ENCODE assay signal across 12 cellular contexts in genomic region chr18:39946623-39947061, GRCh38.
DNase-seq lines count a peak whose midpoint lies in the region; ATAC-seq, FAIRE-seq and TF ChIP-seq lines count a peak whose summit lies in the region.
"Had no signal": no experiment of that assay in that cellular context is flagged by ENCODE, and none has a peak within 500 bp of the region (broad histone marks: within the 10 kb centered on the region; RNA-seq: fewer than 3 reads in every experiment).

No MANE protein-coding gene starts in this region.

- TF ChIP-seq EP300 in gastroesophageal sphincter (IDR thresholded peaks at IDR 0.05), result no peak

- TF ChIP-seq CTCF in HFF-Myc (IDR thresholded peaks at IDR 0.05; ENCODE audit: low read depth, low read length, missing control alignments) (no peak), gastroesophageal sphincter (IDR thresholded peaks at IDR 0.05) (no peak), thyroid gland (IDR thresholded peaks at IDR 0.05) (no peak)

- H3K4me1 ChIP-seq in gastroesophageal sphincter (no peaks in the 10 kb centered on the region), thyroid gland (peaks cover 9 to 10% of the 10 kb centered on the region in 2 donors), aorta (ENCODE audit: control insufficient read depth in 1 of 2, insufficient read depth in 2 of 2, low read length in 2 of 2) (no peaks in the 10 kb centered on the region)

- no peaks in the 10 kb centered on the region for H3K27me3 ChIP-seq in gastroesophageal sphincter
- H3K27me3 ChIP-seq in thyroid gland, result no peaks in the 10 kb centered on the region
- no peaks in the 10 kb centered on the region for H3K27me3 ChIP-seq in aorta (ENCODE audit: control insufficient read depth in 1 of 2, insufficient read depth in 2 of 2, low read length in 1 of 2)

- no peak for TF ChIP-seq POLR2A in gastroesophageal sphincter (IDR thresholded peaks at IDR 0.05)
- TF ChIP-seq POLR2A in thyroid gland (IDR thresholded peaks at IDR 0.05), result no peak

- no peak overlapping the region for H3K27ac ChIP-seq in gastroesophageal sphincter
- H3K27ac ChIP-seq in thyroid gland, result peak overlapping the region in 2 of 3 donors; percentile 16 to 51
- H3K27ac ChIP-seq in aorta (ENCODE audit: low read depth in 1 of 2, low read length in 2 of 2), result no peak overlapping the region

- FAIRE-seq in RCC 7860 (lab: Jason Lieb, UNC), result no peak
- FAIRE-seq: small intestine had no signal

- intact Hi-C loops in thyroid gland (cut with DNase I) (no loop called here), aorta (cut with DNase I) (no loop called here)

- no peak overlapping the region for H3K4me3 ChIP-seq in HFF-Myc (replicated peaks; ENCODE audit: low read depth, low read length)
- no peak overlapping the region for H3K4me3 ChIP-seq in gastroesophageal sphincter
- no peak overlapping the region for H3K4me3 ChIP-seq in thyroid gland (replicated peaks in 1 of 3)
- no peak overlapping the region for H3K4me3 ChIP-seq in aorta (ENCODE audit: low read length in 2 of 2)

- H3K9me3 ChIP-seq in gastroesophageal sphincter, result no peaks in the 10 kb centered on the region
- no peaks in the 10 kb centered on the region for H3K9me3 ChIP-seq in thyroid gland
- no peaks in the 10 kb centered on the region for H3K9me3 ChIP-seq in aorta (ENCODE audit: control insufficient read depth, low read length)

- DNase-seq in HFF-Myc (ENCODE audit: extremely low read depth, low read depth) (peak; percentile 14), T1000 (lab: John Stamatoyannopoulos, UW) (peak; percentile 46), thyroid gland (peak; percentile 41 to 66), RCC 7860 (ENCODE audit: low spot score) (no peak), aorta (no peak), cortex of kidney (lab: John Stamatoyannopoulos, UW) (no peak)
- DNase-seq: left colon; small intestine; stimulated activated naive CD8-positive, alpha-beta T cell treated with anti-CD3 and anti-CD28 coated beads, Interleukin-15, Interleukin-2, amounts not matched to agents 100 U/mL and 50 U/mL, for 24 hours had no signal

- ATAC-seq in gastroesophageal sphincter (peak; percentile 50), GM19023 (IDR thresholded peaks at IDR 0.05; ENCODE audit: unreplicated experiment) (no peak), aorta (ENCODE audit: low FRiP score) (no peak)
- ATAC-seq: left colon; Right ventricle myocardium inferior; stimulated activated naive CD8-positive, alpha-beta T cell treated with anti-CD3 and anti-CD28 coated beads, Interleukin-15, Interleukin-2, amounts not matched to agents 100 U/mL and 50 U/mL, for 24 hours had no signal

- H3K36me3 ChIP-seq in gastroesophageal sphincter (no peaks in the 10 kb centered on the region), thyroid gland (no peaks in the 10 kb centered on the region), aorta (ENCODE audit: control insufficient read depth in 1 of 2, insufficient read depth in 2 of 2, low read length in 1 of 2) (no peaks in the 10 kb centered on the region)

Comparison
In these comparisons a context has a peak if more than half of its experiments do, and no peak if none do; other contexts are left out.
1. DNase-seq: peak in HFF-Myc (single experiment), T1000 (single experiment) and thyroid gland (2 of 2); none in RCC 7860 (single experiment), aorta (0 of 2) and cortex of kidney (single experiment).
2. H3K27ac ChIP-seq: peak in thyroid gland (2 of 3); none in gastroesophageal sphincter (0 of 4) and aorta (0 of 2).